38 cellular contexts compared by ENCODE assay signal in the genomic region with DNA sequence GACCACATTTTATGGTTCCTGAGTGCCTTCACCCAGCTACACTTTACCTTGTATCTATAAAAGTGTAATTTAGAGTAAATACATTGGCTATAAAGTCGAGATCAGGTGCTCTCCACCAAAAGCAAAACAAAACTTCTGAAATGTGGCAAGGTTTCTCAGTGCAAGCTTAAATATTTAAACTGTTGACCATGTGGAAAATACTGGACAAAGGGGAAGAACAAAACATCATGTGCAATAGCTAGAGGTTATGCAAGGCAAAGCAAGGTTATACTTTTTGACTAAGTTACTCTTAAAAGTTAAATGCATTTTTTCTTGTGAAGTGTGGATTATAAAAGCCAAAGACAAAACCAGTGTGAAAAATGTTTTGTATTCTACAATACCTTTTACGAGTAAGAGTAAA. TPM values are rescaled to one million over a fixed set of nuclear protein-coding genes. Genes with fewer than 3 reads are reported as not detected.
"Had no signal": no experiment of that assay in that cellular context is flagged by ENCODE, and none has a peak within 500 bp of the region (broad histone marks: within the 10 kb centered on the region; RNA-seq: fewer than 3 reads in every experiment).

No MANE protein-coding gene starts in this region.

- H3K36me3 ChIP-seq: adrenal gland, esophagus muscularis mucosa, gastrocnemius medialis, heart left ventricle had no signal

- H3K4me1 ChIP-seq: adrenal gland, body of pancreas, esophagus muscularis mucosa, foreskin keratinocyte, gastrocnemius medialis, heart left ventricle had no signal

- H3K4me3 ChIP-seq: adrenal gland, body of pancreas, esophagus muscularis mucosa, gastrocnemius medialis, heart left ventricle had no signal

- H3K27ac ChIP-seq: adrenal gland, body of pancreas, esophagus muscularis mucosa, foreskin keratinocyte, gastrocnemius medialis, heart left ventricle had no signal

- ATAC-seq: activated CD8-positive, alpha-beta memory T cell treated with anti-CD3 and anti-CD28 coated beads, Interleukin-2, amount 10 ng/mL, durations not matched to agents 7 days and 5 days; activated CD8-positive, alpha-beta T cell treated with anti-CD3 and anti-CD28 coated beads for 36 hours; activated naive CD8-positive, alpha-beta T cell treated with anti-CD3 and anti-CD28 coated beads, Interleukin-2, amount 50 U/mL, for 24 hours; body of pancreas; effector memory CD8-positive, alpha-beta T cell; foreskin keratinocyte; gastrocnemius medialis; heart left ventricle; T-helper 17 cell; WTC11 had no signal

- H3K9me3 ChIP-seq: adrenal gland, body of pancreas, esophagus muscularis mucosa, gastrocnemius medialis, heart left ventricle had no signal

- H3K27ac Mint-ChIP-seq: activated CD8-positive, alpha-beta memory T cell treated with anti-CD3 and anti-CD28 coated beads, Interleukin-2, amount 10 ng/mL, durations not matched to agents 7 days and 5 days; activated CD8-positive, alpha-beta T cell treated with anti-CD3 and anti-CD28 coated beads for 36 hours; activated naive CD4-positive, alpha-beta T cell treated with anti-CD3 and anti-CD28 coated beads for 36 hours; activated naive CD4-positive, alpha-beta T cell treated with anti-CD3 and anti-CD28 coated beads, Interleukin-2, amount 50 U/mL, for 24 hours; activated naive CD8-positive, alpha-beta T cell treated with anti-CD3 and anti-CD28 coated beads for 36 hours; activated naive CD8-positive, alpha-beta T cell treated with anti-CD3 and anti-CD28 coated beads, Interleukin-2, amount 50 U/mL, for 24 hours; activated T-helper 1 cell treated with anti-CD3 and anti-CD28 coated beads, Interleukin-12 subunit alpha, Interleukin-12 subunit beta, Interleukin-2, Interleukin-4 antibody, amounts not matched to agents 30 ng/mL and 10 ng/mL and 1 ng/mL, durations not matched to agents 14 hours and 24 hours and 36 hours; activated T-helper 2 cell treated with anti-CD3 and anti-CD28 coated beads, Interferon-gamma antibody, Interleukin-2, Interleukin-4, amounts not matched to agents 10 μg/mL and 5 μg/mL and 100 μg/mL, durations not matched to agents 14 hours and 24 hours and 36 hours; effector memory CD8-positive, alpha-beta T cell; T-helper 17 cell; T-helper 2 cell treated with Interferon-gamma antibody and Interleukin-4, amounts not matched to agents 5 μg/mL and 100 μg/mL, for 36 hours; WTC11 had no signal

- H3K4me1 Mint-ChIP-seq: activated CD8-positive, alpha-beta memory T cell treated with anti-CD3 and anti-CD28 coated beads, Interleukin-2, amount 10 ng/mL, durations not matched to agents 7 days and 5 days; activated naive CD4-positive, alpha-beta T cell treated with anti-CD3 and anti-CD28 coated beads, Interleukin-2, amount 50 U/mL, for 24 hours; activated naive CD8-positive, alpha-beta T cell treated with anti-CD3 and anti-CD28 coated beads for 36 hours; activated naive CD8-positive, alpha-beta T cell treated with anti-CD3 and anti-CD28 coated beads, Interleukin-2, amount 50 U/mL, for 24 hours; T-helper 17 cell; WTC11 had no signal

- H3K9me3 Mint-ChIP-seq: activated CD8-positive, alpha-beta T cell treated with anti-CD3 and anti-CD28 coated beads for 36 hours; activated naive CD4-positive, alpha-beta T cell treated with anti-CD3 and anti-CD28 coated beads for 36 hours; activated naive CD4-positive, alpha-beta T cell treated with anti-CD3 and anti-CD28 coated beads, Interleukin-2, amount 50 U/mL, for 24 hours; activated naive CD8-positive, alpha-beta T cell treated with anti-CD3 and anti-CD28 coated beads for 36 hours; activated naive CD8-positive, alpha-beta T cell treated with anti-CD3 and anti-CD28 coated beads, Interleukin-2, amount 50 U/mL, for 24 hours; activated T-helper 1 cell treated with anti-CD3 and anti-CD28 coated beads, Interleukin-12 subunit alpha, Interleukin-12 subunit beta, Interleukin-2, Interleukin-4 antibody, amounts not matched to agents 30 ng/mL and 10 ng/mL and 1 ng/mL, durations not matched to agents 14 hours and 24 hours and 36 hours; activated T-helper 2 cell treated with anti-CD3 and anti-CD28 coated beads, Interferon-gamma antibody, Interleukin-2, Interleukin-4, amounts not matched to agents 10 μg/mL and 5 μg/mL and 100 μg/mL, durations not matched to agents 14 hours and 24 hours and 36 hours; T-helper 2 cell treated with Interferon-gamma antibody and Interleukin-4, amounts not matched to agents 5 μg/mL and 100 μg/mL, for 36 hours; WTC11 had no signal

- H3K36me3 Mint-ChIP-seq: activated CD8-positive, alpha-beta memory T cell treated with anti-CD3 and anti-CD28 coated beads, Interleukin-2, amount 10 ng/mL, durations not matched to agents 7 days and 5 days; activated naive CD4-positive, alpha-beta T cell treated with anti-CD3 and anti-CD28 coated beads, Interleukin-2, amount 50 U/mL, for 24 hours; activated naive CD8-positive, alpha-beta T cell treated with anti-CD3 and anti-CD28 coated beads for 36 hours; WTC11 had no signal

- H3K4me3 Mint-ChIP-seq: activated CD8-positive, alpha-beta memory T cell treated with anti-CD3 and anti-CD28 coated beads, Interleukin-2, amount 10 ng/mL, durations not matched to agents 7 days and 5 days; activated CD8-positive, alpha-beta T cell treated with anti-CD3 and anti-CD28 coated beads for 36 hours; activated naive CD4-positive, alpha-beta T cell treated with anti-CD3 and anti-CD28 coated beads for 36 hours; activated naive CD4-positive, alpha-beta T cell treated with anti-CD3 and anti-CD28 coated beads, Interleukin-2, amount 50 U/mL, for 24 hours; activated naive CD8-positive, alpha-beta T cell treated with anti-CD3 and anti-CD28 coated beads for 36 hours; activated naive CD8-positive, alpha-beta T cell treated with anti-CD3 and anti-CD28 coated beads, Interleukin-2, amount 50 U/mL, for 24 hours; activated T-helper 1 cell treated with anti-CD3 and anti-CD28 coated beads, Interleukin-12 subunit alpha, Interleukin-12 subunit beta, Interleukin-2, Interleukin-4 antibody, amounts not matched to agents 30 ng/mL and 10 ng/mL and 1 ng/mL, durations not matched to agents 14 hours and 24 hours and 36 hours; effector memory CD8-positive, alpha-beta T cell; T-helper 17 cell; T-helper 2 cell treated with Interferon-gamma antibody and Interleukin-4, amounts not matched to agents 5 μg/mL and 100 μg/mL, for 36 hours; WTC11 had no signal

- H3K27me3 Mint-ChIP-seq: activated CD8-positive, alpha-beta T cell treated with anti-CD3 and anti-CD28 coated beads for 36 hours; activated naive CD8-positive, alpha-beta T cell treated with anti-CD3 and anti-CD28 coated beads for 36 hours; activated naive CD8-positive, alpha-beta T cell treated with anti-CD3 and anti-CD28 coated beads, Interleukin-2, amount 50 U/mL, for 24 hours; effector memory CD8-positive, alpha-beta T cell; T-helper 17 cell had no signal

- H3K27me3 ChIP-seq: adrenal gland, body of pancreas, esophagus muscularis mucosa, foreskin keratinocyte, gastrocnemius medialis, heart left ventricle had no signal

- DNase-seq: activated CD4-positive, alpha-beta T cell treated with anti-CD3 and anti-CD28 coated beads for 1 hour; activated CD4-positive, alpha-beta T cell treated with anti-CD3 and anti-CD28 coated beads for 4 hours; activated CD4-positive, alpha-beta T cell treated with anti-CD3 and anti-CD28 coated beads, Interleukin-2, amount 50 U/mL, for 1 hour; activated CD4-positive, alpha-beta T cell treated with anti-CD3 and anti-CD28 coated beads, Interleukin-2, amount 50 U/mL, for 48 hours; activated CD8-positive, alpha-beta memory T cell treated with anti-CD3 and anti-CD28 coated beads, Interleukin-2, amount 10 ng/mL, durations not matched to agents 7 days and 5 days; activated CD8-positive, alpha-beta memory T cell treated with anti-CD3 and anti-CD28 coated beads, Interleukin-2, amount 50 U/mL, for 4 hours; activated CD8-positive, alpha-beta T cell treated with anti-CD3 and anti-CD28 coated beads for 36 hours; activated effector memory CD4-positive, alpha-beta T cell treated with anti-CD3 and anti-CD28 coated beads, Interleukin-2, amount 50 U/mL, for 16 hours; activated naive CD4-positive, alpha-beta T cell treated with anti-CD3 and anti-CD28 coated beads for 36 hours; activated naive CD8-positive, alpha-beta T cell treated with anti-CD3 and anti-CD28 coated beads for 36 hours; activated naive CD8-positive, alpha-beta T cell treated with anti-CD3 and anti-CD28 coated beads, Interleukin-2, amount 50 U/mL, for 24 hours; activated T-cell treated with anti-CD3 and anti-CD28 coated beads, Interleukin-2, amount 50 U/mL, for 1 hour; activated T-cell treated with anti-CD3 and anti-CD28 coated beads, Interleukin-2, amount 50 U/mL, for 48 hours; adrenal gland; amygdala; aorta; body of pancreas; caudate nucleus; cortex of kidney; dermis blood vessel endothelial cell; effector CD4-positive, alpha-beta T cell; effector memory CD8-positive, alpha-beta T cell; erythroblast; foreskin keratinocyte; gastrocnemius medialis; glutamatergic neuron; heart left ventricle; T-helper 1 cell; T-helper 17 cell; T1000 had no signal

RNA-seq across cellular contexts. Expression of a gene that starts 55.9 kb away (rescaled TPM):
- total RNA-seq: activated CD8-positive, alpha-beta memory T cell treated with anti-CD3 and anti-CD28 coated beads for 36 hours; activated CD8-positive, alpha-beta memory T cell treated with anti-CD3 and anti-CD28 coated beads, Interleukin-2, amount 10 ng/mL, durations not matched to agents 7 days and 5 days; activated CD8-positive, alpha-beta T cell treated with anti-CD3 and anti-CD28 coated beads for 36 hours; activated naive CD4-positive, alpha-beta T cell treated with anti-CD3 and anti-CD28 coated beads for 36 hours; activated naive CD8-positive, alpha-beta T cell treated with anti-CD3 and anti-CD28 coated beads for 36 hours; activated T-helper 1 cell treated with anti-CD3 and anti-CD28 coated beads, Interleukin-12 subunit alpha, Interleukin-12 subunit beta, Interleukin-2, Interleukin-4 antibody, amounts not matched to agents 30 ng/mL and 10 ng/mL and 1 ng/mL, durations not matched to agents 14 hours and 24 hours and 36 hours; activated T-helper 2 cell treated with anti-CD3 and anti-CD28 coated beads, Interferon-gamma antibody, Interleukin-2, Interleukin-4, amounts not matched to agents 10 μg/mL and 5 μg/mL and 100 μg/mL, durations not matched to agents 14 hours and 24 hours and 36 hours; adrenal gland; aorta; body of pancreas; chondrocyte; dermis blood vessel endothelial cell; esophagus muscularis mucosa; foreskin keratinocyte; gastrocnemius medialis; heart left ventricle; T-helper 17 cell; WTC11 had no signal
- polyA plus RNA-seq: adrenal gland, aorta, foreskin keratinocyte, heart left ventricle had no signal
